ENCODE assay signal across 24 cellular contexts in the genomic region with DNA sequence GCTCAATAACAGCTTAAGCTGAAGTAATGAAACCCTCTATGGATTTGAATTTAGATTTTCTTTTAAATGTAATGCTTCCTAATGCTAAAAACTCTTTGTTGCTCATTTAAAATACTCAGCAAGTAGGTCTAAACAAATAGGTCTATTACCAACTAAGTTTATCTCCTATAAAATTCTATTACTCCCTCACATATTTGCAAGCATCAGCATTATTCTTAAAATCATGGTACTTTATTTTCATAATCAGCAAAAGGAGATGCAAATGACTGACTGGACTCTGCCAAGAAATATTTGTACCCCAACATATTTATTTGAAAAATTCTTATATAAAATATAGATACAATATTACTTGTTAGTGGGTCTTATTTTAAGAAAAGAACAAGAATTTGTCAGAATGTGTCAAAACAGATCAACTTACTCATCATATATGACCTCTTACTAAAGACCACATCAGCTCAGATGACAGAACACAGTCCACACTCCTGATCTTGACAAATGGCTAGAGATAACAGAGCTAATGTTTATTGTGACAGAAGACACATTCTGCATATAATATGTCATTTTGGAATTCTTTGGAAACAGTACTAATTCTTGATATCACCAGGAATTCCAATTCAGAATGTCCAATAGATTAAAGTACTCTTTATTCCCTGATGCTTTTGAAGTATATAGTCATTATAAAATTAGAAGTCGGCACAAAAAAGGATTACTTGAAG.
"Had no signal": no experiment of that assay in that cellular context is flagged by ENCODE, and none has a peak within 500 bp of the region (broad histone marks: within the 10 kb centered on the region; RNA-seq: fewer than 3 reads in every experiment).

No MANE protein-coding gene starts in this region.

- H2AFZ ChIP-seq: hepatocyte had no signal

- H3K4me3 ChIP-seq: coronary artery, esophagus muscularis mucosa, gastroesophageal sphincter, heart left ventricle, hepatocyte, pancreas, sigmoid colon, stomach, thyroid gland, vagina had no signal

- H3K4me2 ChIP-seq: hepatocyte had no signal

- ATAC-seq: foreskin keratinocyte; gastroesophageal sphincter; heart left ventricle; left lobe of liver; natural killer cell; pancreas; stimulated activated effector memory CD8-positive, alpha-beta T cell treated with anti-CD3 and anti-CD28 coated beads, Interleukin-12 subunit alpha, Interleukin-12 subunit beta, amount 100 ng/mL, for 72 hours had no signal

- DNase-seq: dermis blood vessel endothelial cell; effector memory CD4-positive, alpha-beta T cell; foreskin keratinocyte; heart left ventricle; kidney; mesendoderm; natural killer cell; occipital lobe; pancreas; retina; sigmoid colon; stimulated activated CD4-positive, alpha-beta T cell treated with anti-CD3 and anti-CD28 coated beads, Interleukin-2, amount 100 ng/mL, for 24 hours; stimulated activated CD4-positive, alpha-beta T cell treated with anti-CD3 and anti-CD28 coated beads, Interleukin-4, amount 100 ng/mL, for 24 hours; stimulated activated naive CD4-positive, alpha-beta T cell treated with Interleukin-2 at 50 U/mL for 16 hours; stomach; thyroid gland; trophoblast cell had no signal

- H3K79me2 ChIP-seq: hepatocyte had no signal

- H3K27ac ChIP-seq: coronary artery, esophagus muscularis mucosa, foreskin keratinocyte, gastroesophageal sphincter, heart left ventricle, hepatocyte, pancreas, sigmoid colon, stomach, thyroid gland, vagina had no signal

- H3K9me3 ChIP-seq: esophagus muscularis mucosa, gastroesophageal sphincter, pancreas, sigmoid colon, stomach, thyroid gland, vagina had no signal

- H3K4me1 ChIP-seq: esophagus muscularis mucosa, foreskin keratinocyte, gastroesophageal sphincter, heart left ventricle, pancreas, sigmoid colon, stomach, thyroid gland, vagina had no signal

- H3K27me3 ChIP-seq: esophagus muscularis mucosa, foreskin keratinocyte, gastroesophageal sphincter, heart left ventricle, hepatocyte, pancreas, sigmoid colon, stomach, thyroid gland, vagina had no signal

- H3K36me3 ChIP-seq: esophagus muscularis mucosa, gastroesophageal sphincter, heart left ventricle, pancreas, sigmoid colon, stomach, thyroid gland, vagina had no signal
